Comparison of ENCODE assay signal across 23 cellular contexts in genomic region chr3:132709761-132710160, GRCh38.
"Had no signal": no experiment of that assay in that cellular context is flagged by ENCODE, and none has a peak within 500 bp of the region (broad histone marks: within the 10 kb centered on the region; RNA-seq: fewer than 3 reads in every experiment).

No MANE protein-coding gene starts in this region.

- H3K4me3 ChIP-seq: hepatocyte, ovary, prostate gland, right lobe of liver, spleen, thoracic aorta had no signal

- DNase-seq: effector memory CD4-positive, alpha-beta T cell; foreskin keratinocyte; head of caudate nucleus; mammary epithelial cell; naive thymus-derived CD8-positive, alpha-beta T cell; ovary; retina; right lobe of liver; spleen; stimulated activated CD4-positive, alpha-beta T cell treated with anti-CD3 and anti-CD28 coated beads, Interleukin-15, amount 100 ng/mL, for 24 hours; stimulated activated CD4-positive, alpha-beta T cell treated with anti-CD3 and anti-CD28 coated beads, Interleukin-1b, Interleukin-23, amount 100 ng/mL, for 48 hours; stimulated activated CD4-positive, alpha-beta T cell treated with anti-CD3 and anti-CD28 coated beads, Interleukin-4, amount 100 ng/mL, for 4 hours; stimulated activated naive B cell treated with anti-CD40 and anti-IgM and Interleukin-4, amounts not matched to agents 10 μg/mL and 1 μg/mL and 100 μg/mL, for 72 hours; stimulated activated naive CD8-positive, alpha-beta T cell treated with anti-CD3 and anti-CD28 coated beads, Interleukin-15, amount 100 ng/mL, for 72 hours; trophoblast cell had no signal

- H3K36me3 ChIP-seq: ovary, prostate gland had no signal

- H3K4me1 ChIP-seq: foreskin keratinocyte, prostate gland, right lobe of liver, spleen had no signal

- H3K9me3 Mint-ChIP-seq: central memory CD8-positive, alpha-beta T cell; naive thymus-derived CD8-positive, alpha-beta T cell; stimulated activated naive B cell treated with anti-CD40 and anti-IgM and Interleukin-4, amounts not matched to agents 10 μg/mL and 1 μg/mL and 100 μg/mL, for 72 hours; stimulated activated naive CD8-positive, alpha-beta T cell treated with anti-CD3 and anti-CD28 coated beads, Interleukin-15, amount 100 ng/mL, for 72 hours had no signal

- FAIRE-seq: endometrium, islet of Langerhans had no signal

- H3K9me3 ChIP-seq: ovary, prostate gland, right lobe of liver, spleen, thoracic aorta had no signal

- H3K27me3 Mint-ChIP-seq: central memory CD8-positive, alpha-beta T cell; naive thymus-derived CD8-positive, alpha-beta T cell; stimulated activated naive B cell treated with anti-CD40 and anti-IgM and Interleukin-4, amounts not matched to agents 10 μg/mL and 1 μg/mL and 100 μg/mL, for 72 hours; stimulated activated naive CD8-positive, alpha-beta T cell treated with anti-CD3 and anti-CD28 coated beads, Interleukin-15, amount 100 ng/mL, for 72 hours had no signal

- H2AFZ ChIP-seq: hepatocyte had no signal

- H3K27ac ChIP-seq: foreskin keratinocyte, hepatocyte, ovary, prostate gland, right lobe of liver, spleen, thoracic aorta had no signal

- H3K27ac Mint-ChIP-seq: stimulated activated naive B cell treated with anti-CD40 and anti-IgM and Interleukin-4, amounts not matched to agents 10 μg/mL and 1 μg/mL and 100 μg/mL, for 72 hours; stimulated activated naive CD8-positive, alpha-beta T cell treated with anti-CD3 and anti-CD28 coated beads, Interleukin-15, amount 100 ng/mL, for 72 hours had no signal

- H3K27me3 ChIP-seq: foreskin keratinocyte, hepatocyte, ovary, right lobe of liver, spleen had no signal

- ATAC-seq: esophagus mucosa; foreskin keratinocyte; left lobe of liver; naive thymus-derived CD8-positive, alpha-beta T cell; right lobe of liver; stimulated activated naive B cell treated with anti-CD40 and anti-IgM and Interleukin-4, amounts not matched to agents 10 μg/mL and 1 μg/mL and 100 μg/mL, for 72 hours; stimulated activated naive CD8-positive, alpha-beta T cell treated with anti-CD3 and anti-CD28 coated beads, Interleukin-15, amount 100 ng/mL, for 72 hours had no signal

- H3K79me2 ChIP-seq: hepatocyte had no signal

- H3K4me2 ChIP-seq: hepatocyte had no signal

- H3K4me1 Mint-ChIP-seq: stimulated activated naive B cell treated with anti-CD40 and anti-IgM and Interleukin-4, amounts not matched to agents 10 μg/mL and 1 μg/mL and 100 μg/mL, for 72 hours; stimulated activated naive CD8-positive, alpha-beta T cell treated with anti-CD3 and anti-CD28 coated beads, Interleukin-15, amount 100 ng/mL, for 72 hours had no signal

- H3K4me3 Mint-ChIP-seq: central memory CD8-positive, alpha-beta T cell; naive thymus-derived CD8-positive, alpha-beta T cell; stimulated activated naive B cell treated with anti-CD40 and anti-IgM and Interleukin-4, amounts not matched to agents 10 μg/mL and 1 μg/mL and 100 μg/mL, for 72 hours; stimulated activated naive CD8-positive, alpha-beta T cell treated with anti-CD3 and anti-CD28 coated beads, Interleukin-15, amount 100 ng/mL, for 72 hours had no signal
